ENCODE assay signal across 8 cellular contexts in the genomic region with DNA sequence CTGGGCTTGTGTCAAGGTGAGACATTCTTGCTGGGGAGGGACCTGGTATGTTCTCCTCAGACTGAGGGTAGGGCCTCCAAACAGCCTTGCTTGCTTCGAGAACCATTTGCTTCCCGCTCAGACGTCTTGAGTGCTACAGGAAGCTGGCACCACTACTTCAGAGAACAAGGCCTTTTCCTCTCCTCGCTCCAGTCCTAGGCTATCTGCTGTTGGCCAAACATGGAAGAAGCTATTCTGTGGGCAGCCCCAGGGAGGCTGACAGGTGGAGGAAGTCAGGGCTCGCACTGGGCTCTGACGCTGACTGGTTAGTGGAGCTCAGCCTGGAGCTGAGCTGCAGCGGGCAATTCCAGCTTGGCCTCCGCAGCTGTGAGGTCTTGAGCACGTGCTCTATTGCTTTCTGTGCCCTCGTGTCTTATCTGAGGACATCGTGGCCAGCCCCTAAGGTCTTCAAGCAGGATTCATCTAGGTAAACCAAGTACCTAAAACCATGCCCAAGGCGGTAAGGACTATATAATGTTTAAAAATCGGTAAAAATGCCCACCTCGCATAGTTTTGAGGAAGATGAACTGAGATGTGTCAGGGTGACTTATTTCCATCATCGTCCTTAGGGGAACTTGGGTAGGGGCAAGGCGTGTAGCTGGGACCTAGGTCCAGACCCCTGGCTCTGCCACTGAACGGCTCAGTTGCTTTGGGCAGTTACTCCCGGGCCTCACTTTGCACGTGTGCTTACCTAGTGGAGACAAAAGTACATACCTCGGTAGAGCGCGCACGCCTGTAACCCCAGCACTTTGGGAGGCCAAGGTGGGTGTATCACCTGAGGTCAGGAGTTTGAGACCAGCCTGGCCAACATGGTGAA. TPM values are rescaled to one million over a fixed set of nuclear protein-coding genes. Genes with fewer than 3 reads are reported as not detected.
DNase-seq lines count a peak whose midpoint lies in the region; ATAC-seq and TF ChIP-seq lines count a peak whose summit lies in the region.

No MANE protein-coding gene starts in this region.

- no peak overlapping the region; the same call in 1 of the 2 replicates for H4K5ac ChIP-seq in IMR-90 (ENCODE audit: low read depth, low read length)
- H4K5ac ChIP-seq in mesendoderm (ENCODE audit: low read length): no peak overlapping the region

- H3K9me3 ChIP-seq in IMR-90 (ENCODE audit: control insufficient read depth, insufficient read depth, low read length) (no peaks in the 10 kb centered on the region), suprapubic skin (no peaks in the 10 kb centered on the region)

- H2BK5ac ChIP-seq in IMR-90 (ENCODE audit: low read depth, low read length, poor library complexity, severe bottlenecking) (peak overlapping the region; percentile 9), mesendoderm (ENCODE audit: low read length) (no peak overlapping the region)

- H3K4ac ChIP-seq in IMR-90 (ENCODE audit: low read depth, low read length) (no peak overlapping the region), mesendoderm (ENCODE audit: low read depth, low read length) (no peak overlapping the region)

- H3K23ac ChIP-seq in IMR-90 (ENCODE audit: low read depth, low read length) (no peak overlapping the region), mesendoderm (ENCODE audit: low read length) (no peak overlapping the region)

- H3K27me3 ChIP-seq in IMR-90 (ENCODE audit: control insufficient read depth, insufficient read depth, low read length) (no peaks in the 10 kb centered on the region), mesendoderm (ENCODE audit: insufficient read depth, low read length, poor library complexity) (no peaks in the 10 kb centered on the region), suprapubic skin (no peaks in the 10 kb centered on the region)

- dilution Hi-C loops in IMR-90 (cut with HindIII; ENCODE audit: low sequenced_read_pairs, unreplicated experiment): no loop called here

- peaks cover 11% of the 10 kb centered on the region; the same call in 1 of the 2 replicates for H3K4me1 ChIP-seq in IMR-90 (ENCODE audit: control insufficient read depth, insufficient read depth, low read length)
- H3K4me1 ChIP-seq in mesendoderm (ENCODE audit: control insufficient read depth, low read depth, low read length): peaks cover 8% of the 10 kb centered on the region
- peaks cover 65% of the 10 kb centered on the region for H3K4me1 ChIP-seq in suprapubic skin

- no peaks in the 10 kb centered on the region for H3K9me1 ChIP-seq in IMR-90 (ENCODE audit: insufficient read depth, low read length)

- H3K27ac ChIP-seq in IMR-90 (ENCODE audit: insufficient read depth, low read length) (peak overlapping the region; percentile 7; the same call in 1 of the 2 replicates), mesendoderm (ENCODE audit: low read depth, low read length) (no peak overlapping the region), suprapubic skin (no peak overlapping the region)

- ATAC-seq in IMR-90 (ENCODE audit: low read depth) (no peak), HG03460 (IDR thresholded peaks at IDR 0.05; ENCODE audit: unreplicated experiment) (no peak), HG03097 (IDR thresholded peaks at IDR 0.05; ENCODE audit: low FRiP score, unreplicated experiment) (no peak), GM19397 (IDR thresholded peaks at IDR 0.05; ENCODE audit: unreplicated experiment) (no peak)
- ATAC-seq in activated T-cell treated with anti-CD3 and anti-CD28 coated beads, Interleukin-2, amount 50 U/mL, for 72 hours (replicated peaks in 1 of 2): no peak

- POLR2A ChIA-PET in IMR-90 (lab: Charles Lee; ENCODE audit: unreplicated experiment): interaction anchor here (0.6 to 1.3 kb wide), 3 partner anchors 10 to 401 kb away, joined by 3 to 4 read pairs (median 4); no protein-coding TSS in a partner anchor

- H3K4me2 ChIP-seq in IMR-90 (ENCODE audit: low read depth, low read length): no peak overlapping the region
- no peak overlapping the region for H3K4me2 ChIP-seq in mesendoderm (ENCODE audit: low read length)

- peak overlapping the region; percentile 80 for H3K27ac Mint-ChIP-seq in activated T-cell treated with anti-CD3 and anti-CD28 coated beads, Interleukin-2, amount 50 U/mL, for 72 hours

- H2BK120ac ChIP-seq in IMR-90 (ENCODE audit: low read depth, low read length) (no peak overlapping the region), mesendoderm (ENCODE audit: low read depth, low read length) (no peak overlapping the region)

- H3K79me1 ChIP-seq in IMR-90 (ENCODE audit: low read depth in 1 of 2, low read length in 2 of 2): peaks cover 0 to 65% of the 10 kb centered on the region in 2 experiments; a peak in 3 of 4 replicates
- peaks cover 2% of the 10 kb centered on the region for H3K79me1 ChIP-seq in mesendoderm (ENCODE audit: low read length)

- in situ Hi-C loops in IMR-90 (cut with MboI; ENCODE audit: low sequenced_read_pairs): no loop called here

- H3K56ac ChIP-seq in IMR-90 (ENCODE audit: extremely low read depth, insufficient read depth, low read length) (no peak overlapping the region), mesendoderm (ENCODE audit: low read length) (no peak overlapping the region)

- TF ChIP-seq RAD21 in IMR-90 (IDR thresholded peaks at IDR 0.05; ENCODE audit: low read length): no peak

- peak; percentile 33 for DNase-seq in DMS53 treated with DMSO at 0.1 percent for 48 hours (lab: John Stamatoyannopoulos, UW; ENCODE audit: unreplicated experiment)
- peak; percentile 60 for DNase-seq in IMR-90
- DNase-seq in activated T-cell treated with anti-CD3 and anti-CD28 coated beads, Interleukin-2, amount 50 U/mL, for 72 hours: no peak
- DNase-seq in mesendoderm: peak; percentile 74
- DNase-seq in suprapubic skin (ENCODE audit: low spot score in 2 of 2): no peak

- peak overlapping the region; percentile 2 to 38; a peak in 2 of 4 replicates for H4K8ac ChIP-seq in IMR-90 (ENCODE audit: low read depth in 2 of 2, low read length in 2 of 2)
- H4K8ac ChIP-seq in mesendoderm (ENCODE audit: low read depth, low read length): no peak overlapping the region

- peaks cover 18 to 21% of the 10 kb centered on the region in 2 donors for H3K36me3 Mint-ChIP-seq in activated T-cell treated with anti-CD3 and anti-CD28 coated beads, Interleukin-2, amount 50 U/mL, for 72 hours (ENCODE audit: insufficient read depth in 2 of 2)

- H2BK15ac ChIP-seq in IMR-90 (ENCODE audit: low read depth, low read length): no peak overlapping the region
- H2BK15ac ChIP-seq in mesendoderm (replicated peaks; ENCODE audit: low read depth): no peak overlapping the region

- H3K79me2 ChIP-seq in mesendoderm (ENCODE audit: control insufficient read depth, insufficient read depth, low read length): peaks cover 25% of the 10 kb centered on the region

- TF ChIP-seq CTCF in IMR-90 (conservative IDR thresholded peaks at IDR 0.05; ENCODE audit: low read depth, low read length): no peak
- no peak for TF ChIP-seq CTCF in suprapubic skin (IDR thresholded peaks at IDR 0.05)

- peaks cover 60% of the 10 kb centered on the region for H3K36me3 ChIP-seq in IMR-90 (ENCODE audit: control insufficient read depth, insufficient read depth, low read length)
- H3K36me3 ChIP-seq in mesendoderm (ENCODE audit: control insufficient read depth, insufficient read depth, low read length): peaks cover 22% of the 10 kb centered on the region
- H3K36me3 ChIP-seq in suprapubic skin: peaks cover 26% of the 10 kb centered on the region

- intact Hi-C loops in IMR-90 (cut with micrococcal nuclease): loop anchor here (1.0 kb wide), 1 partner anchor 115 kb away; no protein-coding TSS in a partner anchor

- H4K20me1 ChIP-seq in IMR-90 (ENCODE audit: insufficient read depth, low read length): peaks cover 75% of the 10 kb centered on the region

- CTCF ChIA-PET in IMR-90 (lab: Yijun Ruan, JAX): interaction anchor here (0.6 to 1.9 kb wide), 7 partner anchors 11 to 58 kb away, joined by 3 to 8 read pairs (median 4); no protein-coding TSS in a partner anchor

- no peak overlapping the region for H3K18ac ChIP-seq in IMR-90 (ENCODE audit: low read depth, low read length)
- H3K18ac ChIP-seq in mesendoderm (ENCODE audit: low read length): no peak overlapping the region

- H3K14ac ChIP-seq in IMR-90 (replicated peaks; ENCODE audit: low read depth, low read length): no peak overlapping the region

- H2AFZ ChIP-seq in IMR-90 (replicated peaks; ENCODE audit: low read length, poor library complexity): peak overlapping the region; percentile 47

- H3K4me3 Mint-ChIP-seq in activated T-cell treated with anti-CD3 and anti-CD28 coated beads, Interleukin-2, amount 50 U/mL, for 72 hours: peak overlapping the region; percentile 18 to 20

- WGBS in IMR-90 (ENCODE audit: extremely low coverage in 2 of 2, insufficient read length in 1 of 2), 2 experiments: 66% methylated on average over 3 of the region's 23 CpGs; no CpG with 5 or more reads in 1 of the 2 experiments
- no CpG with 5 or more reads among the region's 23 CpGs for WGBS in mesendoderm (ENCODE audit: extremely low coverage, insufficient coverage, low lambda C conversion rate)
- WGBS in suprapubic skin: 67% methylated on average over 10 of the region's 23 CpGs

- H2AK9ac ChIP-seq in IMR-90 (replicated peaks; ENCODE audit: low read depth, low read length, poor library complexity): peak overlapping the region; percentile 83

- peak overlapping the region; percentile 11; the same call in 1 of the 2 replicates for H3K9ac ChIP-seq in IMR-90 (ENCODE audit: low read depth, low read length)
- H3K9ac ChIP-seq in mesendoderm (ENCODE audit: low read length): no peak overlapping the region

- H3K4me3 ChIP-seq in IMR-90 (ENCODE audit: insufficient read depth, low read depth, low read length): peak overlapping the region; percentile 1; the same call in 1 of the 2 replicates
- no peak overlapping the region for H3K4me3 ChIP-seq in mesendoderm (ENCODE audit: low read length)
- H3K4me3 ChIP-seq in suprapubic skin: no peak overlapping the region

- peaks cover 74% of the 10 kb centered on the region for H3K4me1 Mint-ChIP-seq in activated T-cell treated with anti-CD3 and anti-CD28 coated beads, Interleukin-2, amount 50 U/mL, for 72 hours (ENCODE audit: low read depth)

- no peaks in the 10 kb centered on the region for H3K9me3 Mint-ChIP-seq in activated T-cell treated with anti-CD3 and anti-CD28 coated beads, Interleukin-2, amount 50 U/mL, for 72 hours

- TF ChIP-seq POLR2A in IMR-90 (IDR thresholded peaks at IDR 0.05; ENCODE audit: low read depth, low read length) (peak; percentile 88), suprapubic skin (IDR thresholded peaks at IDR 0.05) (no peak)

- H4K91ac ChIP-seq in IMR-90 (ENCODE audit: insufficient read depth, low read depth, low read length): no peak overlapping the region

- H2BK20ac ChIP-seq in IMR-90 (ENCODE audit: low read depth, low read length): no peak overlapping the region

- H3K27me3 Mint-ChIP-seq in activated T-cell treated with anti-CD3 and anti-CD28 coated beads, Interleukin-2, amount 50 U/mL, for 72 hours (ENCODE audit: low read depth): no peaks in the 10 kb centered on the region

- no TSS peak for BruUV-seq in IMR-90 (replicated peaks; lab: Mats Ljungman, UMichigan)

- TF ChIP-seq EP300 in suprapubic skin (IDR thresholded peaks at IDR 0.05): no peak

- peak overlapping the region; percentile 10; the same call in 1 of the 2 replicates for H2AK5ac ChIP-seq in IMR-90 (ENCODE audit: low read depth, low read length)
- H2AK5ac ChIP-seq in mesendoderm (ENCODE audit: low read length): no peak overlapping the region

RNA-seq across cellular contexts. Expression of gene GAPDH, which starts 4.3 kb away (rescaled TPM):
- total RNA-seq in IMR-90 (2012; rRNA removed): 11,536 and 12,939 TPM in 2 replicates
- 21,893 and 22,387 TPM in 2 replicates for polyA plus RNA-seq in IMR-90 (2012; rRNA removed)
- 8,363 and 20,126 TPM in 2 replicates for polyA plus RNA-seq in IMR-90 (2012; cell fraction: cytosol; rRNA removed)
- polyA plus RNA-seq in IMR-90 (2012; cell fraction: nucleus; rRNA removed; ENCODE audit: low replicate concordance): 5,196 and 8,980 TPM in 2 replicates
- 1,000 to 10,000 TPM; 4,101 to 4,234 TPM for total RNA-seq in activated T-cell treated with anti-CD3 and anti-CD28 coated beads, Interleukin-2, amount 50 U/mL, for 72 hours
- 5,113 TPM for polyA plus RNA-seq in mesendoderm (2013, experiment 1 of 2)
- polyA plus RNA-seq in mesendoderm (2013, experiment 2 of 2): 5,145 TPM
- total RNA-seq in suprapubic skin: 1,000 to 10,000 TPM; 1,442 to 2,828 (median 1,967) TPM

RNA-seq across cellular contexts. Expression of gene IFFO1, which starts 17.2 kb away (rescaled TPM):
- 5.6 and 5.8 TPM in 2 replicates for total RNA-seq in IMR-90 (2012; rRNA removed)
- polyA plus RNA-seq in IMR-90 (2012; rRNA removed): 35.1 and 37.8 TPM in 2 replicates
- polyA plus RNA-seq in IMR-90 (2012; cell fraction: cytosol; rRNA removed): 30.6 and 33.4 TPM in 2 replicates
- polyA plus RNA-seq in IMR-90 (2012; cell fraction: nucleus; rRNA removed; ENCODE audit: low replicate concordance): 194 and 345 TPM in 2 replicates
- 10 to 100 TPM; 14.2 to 17.0 TPM for total RNA-seq in activated T-cell treated with anti-CD3 and anti-CD28 coated beads, Interleukin-2, amount 50 U/mL, for 72 hours
- 4.3 TPM for polyA plus RNA-seq in mesendoderm (2013, experiment 1 of 2)
- 4.1 TPM for polyA plus RNA-seq in mesendoderm (2013, experiment 2 of 2)
- 1 to 10 TPM; 1.9 to 5.8 (median 4.3) TPM for total RNA-seq in suprapubic skin

RNA-seq across cellular contexts. Expression of gene NOP2, which starts 29.4 kb away (rescaled TPM):
- total RNA-seq in IMR-90 (2012; rRNA removed): 32.5 and 35.8 TPM in 2 replicates
- polyA plus RNA-seq in IMR-90 (2012; rRNA removed): 49.9 and 51.7 TPM in 2 replicates
- 11.8 and 18.6 TPM in 2 replicates for polyA plus RNA-seq in IMR-90 (2012; cell fraction: cytosol; rRNA removed)
- polyA plus RNA-seq in IMR-90 (2012; cell fraction: nucleus; rRNA removed; ENCODE audit: low replicate concordance): 170 and 206 TPM in 2 replicates
- total RNA-seq in activated T-cell treated with anti-CD3 and anti-CD28 coated beads, Interleukin-2, amount 50 U/mL, for 72 hours: 10 to 100 TPM; 76.9 to 89.8 TPM
- polyA plus RNA-seq in mesendoderm (2013, experiment 1 of 2): 68.0 TPM
- polyA plus RNA-seq in mesendoderm (2013, experiment 2 of 2): 67.6 TPM
- total RNA-seq in suprapubic skin: 10 to 100 TPM; 34.6 to 62.2 (median 42.3) TPM

RNA-seq across cellular contexts. Expression of gene NCAPD2, which starts 44.7 kb away (rescaled TPM):
- 52.8 and 57.9 TPM in 2 replicates for total RNA-seq in IMR-90 (2012; rRNA removed)
- 35.6 and 40.9 TPM in 2 replicates for polyA plus RNA-seq in IMR-90 (2012; rRNA removed)
- 24.1 and 33.8 TPM in 2 replicates for polyA plus RNA-seq in IMR-90 (2012; cell fraction: cytosol; rRNA removed)
- polyA plus RNA-seq in IMR-90 (2012; cell fraction: nucleus; rRNA removed; ENCODE audit: low replicate concordance): 21.1 and 24.2 TPM in 2 replicates
- total RNA-seq in activated T-cell treated with anti-CD3 and anti-CD28 coated beads, Interleukin-2, amount 50 U/mL, for 72 hours: 100 to 1,000 TPM; 156 to 168 TPM
- 52.1 TPM for polyA plus RNA-seq in mesendoderm (2013, experiment 1 of 2)
- 50.5 TPM for polyA plus RNA-seq in mesendoderm (2013, experiment 2 of 2)
- total RNA-seq in suprapubic skin: 10 to 100 TPM; 22.6 to 43.2 (median 31.0) TPM

RNA-seq across cellular contexts. Expression of gene MRPL51, which starts 45.6 kb away (rescaled TPM):
- total RNA-seq in IMR-90 (2012; rRNA removed): 80.1 and 126 TPM in 2 replicates
- 151 and 160 TPM in 2 replicates for polyA plus RNA-seq in IMR-90 (2012; rRNA removed)
- 68.0 and 178 TPM in 2 replicates for polyA plus RNA-seq in IMR-90 (2012; cell fraction: cytosol; rRNA removed)
- 16.5 and 43.9 TPM in 2 replicates for polyA plus RNA-seq in IMR-90 (2012; cell fraction: nucleus; rRNA removed; ENCODE audit: low replicate concordance)
- 100 to 1,000 TPM; 170 to 179 TPM for total RNA-seq in activated T-cell treated with anti-CD3 and anti-CD28 coated beads, Interleukin-2, amount 50 U/mL, for 72 hours
- 887 TPM for polyA plus RNA-seq in mesendoderm (2013, experiment 1 of 2)
- 886 TPM for polyA plus RNA-seq in mesendoderm (2013, experiment 2 of 2)
- total RNA-seq in suprapubic skin: 10 to 100 TPM; 28.0 to 42.2 (median 37.9) TPM

Comparison
In these comparisons a context has a peak if more than half of its experiments do, and no peak if none do; other contexts are left out.
1. DNase-seq: peak in DMS53 treated with DMSO at 0.1 percent for 48 hours (single experiment), IMR-90 (single experiment) and mesendoderm (single experiment); none in activated T-cell treated with anti-CD3 and anti-CD28 coated beads, Interleukin-2, amount 50 U/mL, for 72 hours (0 of 2) and suprapubic skin (0 of 2).